17 cellular contexts compared by ENCODE assay signal in genomic region chr1:36126005-36126716, GRCh38. TPM values are rescaled to one million over a fixed set of nuclear protein-coding genes. Genes with fewer than 3 reads are reported as not detected.
DNase-seq lines count a peak whose midpoint lies in the region; ATAC-seq and TF ChIP-seq lines count a peak whose summit lies in the region.
"Had no signal": no experiment of that assay in that cellular context is flagged by ENCODE, and none has a peak within 500 bp of the region (broad histone marks: within the 10 kb centered on the region; RNA-seq: fewer than 3 reads in every experiment).

No MANE protein-coding gene starts in this region.

- H3K9me3 ChIP-seq in CD8-positive, alpha-beta T cell (ENCODE audit: low read length): no peaks in the 10 kb centered on the region
- H3K9me3 ChIP-seq in A673 (ENCODE audit: low read depth, low read length, poor library complexity, severe bottlenecking): no peaks in the 10 kb centered on the region
- H3K9me3 ChIP-seq: BLaER1 treated with 17β-estradiol and CSF1 and Interleukin-3, amounts not matched to agents 10 nM and 100 nM; thyroid gland had no signal

- intact Hi-C loops in CD8-positive, alpha-beta T cell (cut with DNase I, micrococcal nuclease): no loop called here
- intact Hi-C loops in A673 (cut with micrococcal nuclease; ENCODE audit: unreplicated experiment): no loop called here

- peak overlapping the region; percentile 61 for H3K4me3 Mint-ChIP-seq in CD8-positive, alpha-beta T cell
- peak overlapping the region in 3 of 4 donors; percentile 2 to 29 (median 21) for H3K4me3 Mint-ChIP-seq in IgD-negative memory B cell
- H3K4me3 Mint-ChIP-seq in osteocyte (ENCODE audit: unreplicated experiment): peak overlapping the region; percentile 23

- TF ChIP-seq CTCF in CD8-positive, alpha-beta T cell (IDR thresholded peaks at IDR 0.05): no peak
- TF ChIP-seq CTCF in osteocyte (IDR thresholded peaks at IDR 0.05): no peak
- no peak for TF ChIP-seq CTCF in A673 (conservative IDR thresholded peaks at IDR 0.05; ENCODE audit: low read depth, low read length)

- CTCF ChIA-PET in CD8-positive, alpha-beta T cell (lab: Charles Lee): no interaction called here
- CTCF ChIA-PET in A673 (lab: Charles Lee): no interaction called here

- H3K27me3 ChIP-seq in CD8-positive, alpha-beta T cell (ENCODE audit: insufficient read depth, low read length): no peaks in the 10 kb centered on the region
- H3K27me3 ChIP-seq in A673 (replicated peaks; ENCODE audit: insufficient read depth, low read depth, low read length, poor library complexity): peaks cover 13% of the 10 kb centered on the region
- H3K27me3 ChIP-seq: thyroid gland had no signal

- H3K4me1 Mint-ChIP-seq in CD8-positive, alpha-beta T cell (ENCODE audit: low read depth): peaks cover 28% of the 10 kb centered on the region
- H3K4me1 Mint-ChIP-seq in IgD-negative memory B cell: peaks cover 6 to 16% (median 14%) of the 10 kb centered on the region in 3 donors
- H3K4me1 Mint-ChIP-seq in osteocyte (ENCODE audit: unreplicated experiment): peaks cover 37% of the 10 kb centered on the region

- H3K36me3 ChIP-seq in CD8-positive, alpha-beta T cell (ENCODE audit: insufficient read depth, low read length): no peaks in the 10 kb centered on the region
- H3K36me3 ChIP-seq in A673 (ENCODE audit: insufficient read depth, low read length, poor library complexity, severe bottlenecking): no peaks in the 10 kb centered on the region
- H3K36me3 ChIP-seq: BLaER1 treated with 17β-estradiol and CSF1 and Interleukin-3, amounts not matched to agents 10 nM and 100 nM; thyroid gland had no signal

- POLR2A ChIA-PET in CD8-positive, alpha-beta T cell (lab: Charles Lee): no interaction called here
- POLR2A ChIA-PET in A673 (lab: Charles Lee; ENCODE audit: low non-redundant PET): no interaction called here

- no peaks in the 10 kb centered on the region for H3K36me3 Mint-ChIP-seq in CD8-positive, alpha-beta T cell
- H3K36me3 Mint-ChIP-seq in IgD-negative memory B cell (no peaks in the 10 kb centered on the region), osteocyte (ENCODE audit: unreplicated experiment) (no peaks in the 10 kb centered on the region)

- no peak overlapping the region for H3K27ac ChIP-seq in CD8-positive, alpha-beta T cell (ENCODE audit: low read depth, low read length)
- H3K27ac ChIP-seq in A673 (ENCODE audit: low read depth, low read length, poor library complexity, severe bottlenecking): no peak overlapping the region
- H3K27ac ChIP-seq: BLaER1 treated with 17β-estradiol and CSF1 and Interleukin-3, amounts not matched to agents 10 nM and 100 nM; parathyroid adenoma had no signal

- BruUV-seq in A673 (replicated peaks; lab: Mats Ljungman, UMichigan): no TSS peak

- DNase-seq in CD8-positive, alpha-beta T cell: no peak
- DNase-seq in epidermal melanocyte (ENCODE audit: insufficient read length, low spot score) (peak; percentile 2), osteocyte (ENCODE audit: extremely low spot score, unreplicated experiment) (no peak), A673 (ENCODE audit: low spot score) (no peak)
- DNase-seq in stimulated activated CD4-positive, alpha-beta T cell treated with anti-CD3 and anti-CD28 coated beads, Interleukin-1b, Interleukin-23, amount 100 ng/mL, for 48 hours: no peak
- no peak for DNase-seq in activated CD8-positive, alpha-beta memory T cell treated with anti-CD3 and anti-CD28 coated beads, Interleukin-2, amount 50 U/mL, for 4 hours
- DNase-seq: activated T-cell treated with anti-CD3 and anti-CD28 coated beads, Interleukin-2, amount 50 U/mL, for 48 hours; dermis blood vessel endothelial cell; NCI-H1417 treated with DMSO at 0.1 percent for 48 hours; OCI-M1 had no signal

- no peak overlapping the region for H3K4me3 ChIP-seq in CD8-positive, alpha-beta T cell (ENCODE audit: low read depth, low read length)
- no peak overlapping the region for H3K4me3 ChIP-seq in A673 (ENCODE audit: low read depth, low read length, poor library complexity, severe bottlenecking)
- H3K4me3 ChIP-seq: lung had no signal

- no peak overlapping the region for H3K27ac Mint-ChIP-seq in CD8-positive, alpha-beta T cell
- peak overlapping the region in 2 of 3 donors; percentile 46 to 54 for H3K27ac Mint-ChIP-seq in IgD-negative memory B cell
- H3K27ac Mint-ChIP-seq in osteocyte (ENCODE audit: unreplicated experiment): no peak overlapping the region

- H3K4me1 ChIP-seq in CD8-positive, alpha-beta T cell (ENCODE audit: insufficient read depth, low read length): peaks cover 34% of the 10 kb centered on the region
- H3K4me1 ChIP-seq in A673 (ENCODE audit: insufficient read depth, low read length, poor library complexity, severe bottlenecking): no peaks in the 10 kb centered on the region
- H3K4me1 ChIP-seq: parathyroid adenoma had no signal

- H3K9me3 Mint-ChIP-seq in CD8-positive, alpha-beta T cell: no peaks in the 10 kb centered on the region
- H3K9me3 Mint-ChIP-seq in IgD-negative memory B cell (no peaks in the 10 kb centered on the region), osteocyte (ENCODE audit: unreplicated experiment) (no peaks in the 10 kb centered on the region)

- ATAC-seq in CD8-positive, alpha-beta T cell: no peak
- no peak for ATAC-seq in HG03097 (IDR thresholded peaks at IDR 0.05; ENCODE audit: low FRiP score, unreplicated experiment)

- H3K27me3 Mint-ChIP-seq in CD8-positive, alpha-beta T cell (ENCODE audit: low read depth): peaks cover 37% of the 10 kb centered on the region
- H3K27me3 Mint-ChIP-seq in IgD-negative memory B cell: peaks cover 17% of the 10 kb centered on the region
- peaks cover 4% of the 10 kb centered on the region for H3K27me3 Mint-ChIP-seq in osteocyte (ENCODE audit: unreplicated experiment)

RNA-seq across cellular contexts. Expression of gene COL8A2, which starts 1.1 kb away (rescaled TPM):
- total RNA-seq in CD8-positive, alpha-beta T cell: under 1 TPM in 1 of 2 experiments, not detected in 1; 0.08 TPM
- not detected for polyA plus RNA-seq in IgD-negative memory B cell
- total RNA-seq in osteocyte (8.2 and 10.1 TPM in 2 replicates), A673 (2021) (0.22 and 0.24 TPM in 2 replicates)

RNA-seq across cellular contexts. Expression of gene TRAPPC3, which starts 23.1 kb away (rescaled TPM):
- 10 to 100 TPM; 18.4 to 21.6 TPM for total RNA-seq in CD8-positive, alpha-beta T cell
- 101 TPM for polyA plus RNA-seq in IgD-negative memory B cell
- total RNA-seq in osteocyte (68.9 and 72.4 TPM in 2 replicates), A673 (2021) (86.5 and 86.6 TPM in 2 replicates)

RNA-seq across cellular contexts. Expression of gene MAP7D1, which starts 29.8 kb away (rescaled TPM):
- 100 to 1,000 TPM; 113 to 117 TPM for total RNA-seq in CD8-positive, alpha-beta T cell
- 11.4 TPM for polyA plus RNA-seq in IgD-negative memory B cell
- 157 and 163 TPM in 2 replicates for total RNA-seq in osteocyte
- 192 and 206 TPM in 2 replicates for total RNA-seq in A673 (2021)

RNA-seq across cellular contexts. Expression of gene ADPRS, which starts 37.5 kb away (rescaled TPM):
- 10 to 100 TPM; 26.2 to 26.7 TPM for total RNA-seq in CD8-positive, alpha-beta T cell
- 29.7 TPM for polyA plus RNA-seq in IgD-negative memory B cell
- total RNA-seq in osteocyte: 19.7 and 24.4 TPM in 2 replicates
- 34.2 and 37.2 TPM in 2 replicates for total RNA-seq in A673 (2021)

RNA-seq across cellular contexts. Expression of gene TEKT2, which starts 42.3 kb away (rescaled TPM):
- total RNA-seq in CD8-positive, alpha-beta T cell: under 1 TPM; 0.35 to 0.47 TPM
- not detected for polyA plus RNA-seq in IgD-negative memory B cell
- total RNA-seq in osteocyte: 0.39 and 0.70 TPM in 2 replicates
- total RNA-seq in A673 (2021): 2.8 and 4.6 TPM in 2 replicates
- total RNA-seq: NCI-H460 had no signal

Comparison
In these comparisons a context has a peak if more than half of its experiments do, and no peak if none do; other contexts are left out.
1. H3K27ac Mint-ChIP-seq: peak in IgD-negative memory B cell (2 of 3); none in CD8-positive, alpha-beta T cell (single experiment) and osteocyte (single experiment).
2. Peak in every context shown above with its lines, with median percentiles within 50 percentile points of each other: H3K4me3 Mint-ChIP-seq.